6 cellular contexts compared by ENCODE assay signal in the genomic region with DNA sequence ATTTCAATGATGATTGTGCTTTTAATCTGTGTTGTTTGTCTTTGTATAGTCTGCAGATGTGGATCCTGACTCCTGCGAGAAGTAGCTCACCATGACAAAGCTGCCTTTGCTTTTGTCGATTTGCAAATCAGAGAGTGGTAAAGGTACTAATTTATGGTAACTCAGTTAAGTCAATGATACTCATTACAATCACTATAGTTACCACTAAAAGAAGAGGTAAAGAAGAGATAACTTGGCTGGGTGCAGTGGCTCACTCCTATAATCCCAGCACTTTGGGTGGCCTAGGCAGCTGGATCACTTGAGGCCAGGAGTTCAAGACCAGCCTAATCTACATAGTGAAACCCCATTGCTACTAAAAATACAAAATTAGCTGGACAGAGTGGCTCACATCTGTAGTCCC. TPM values are rescaled to one million over a fixed set of nuclear protein-coding genes. Genes with fewer than 3 reads are reported as not detected.
"Had no signal": no experiment of that assay in that cellular context is flagged by ENCODE, and none has a peak within 500 bp of the region (broad histone marks: within the 10 kb centered on the region; RNA-seq: fewer than 3 reads in every experiment).

No MANE protein-coding gene starts in this region.

RNA-seq across cellular contexts. Expression of a gene that starts 17.6 kb away (rescaled TPM):
- total RNA-seq: GM23248, H4, H7, HepG2, HT-29 had no signal
- polyA plus RNA-seq: GM23248, HepG2, IgD-negative memory B cell had no signal

RNA-seq across cellular contexts. Expression of a gene that starts 20.6 kb away (rescaled TPM):
- total RNA-seq: GM23248, H4, H7, HepG2, HT-29 had no signal
- polyA plus RNA-seq: GM23248, HepG2, IgD-negative memory B cell had no signal

RNA-seq across cellular contexts. Expression of a gene that starts 33.8 kb away (rescaled TPM):
- total RNA-seq: GM23248, H4, H7, HepG2, HT-29 had no signal
- polyA plus RNA-seq: GM23248, HepG2, IgD-negative memory B cell had no signal
